ENCODE assay signal across 15 cellular contexts in genomic region chr2:168090366-168091019, GRCh38.
A peak's percentile ranks its signal among the peaks of the same experiment; 100 is the strongest.
DNase-seq lines count a peak whose midpoint lies in the region; ATAC-seq and TF ChIP-seq lines count a peak whose summit lies in the region.
"Had no signal": no experiment of that assay in that cellular context is flagged by ENCODE, and none has a peak within 500 bp of the region (broad histone marks: within the 10 kb centered on the region; RNA-seq: fewer than 3 reads in every experiment).

No MANE protein-coding gene starts in this region.

- H3K79me2 ChIP-seq in SK-N-SH (ENCODE audit: insufficient read depth), result no peaks in the 10 kb centered on the region

- H3K27me3 Mint-ChIP-seq in activated T-helper 17 cell treated with anti-CD3 and anti-CD28 coated beads, Interleukin-2, amount 50 U/mL, for 72 hours, result no peaks in the 10 kb centered on the region
- H3K27me3 Mint-ChIP-seq: activated CD4-positive, alpha-beta memory T cell treated with anti-CD3 and anti-CD28 coated beads, Interleukin-2, amount 10 ng/mL, durations not matched to agents 7 days and 5 days had no signal

- TF ChIP-seq RAD21 in SK-N-SH (IDR thresholded peaks at IDR 0.05; ENCODE audit: low read length), result no peak

- ATAC-seq in GM18873 (IDR thresholded peaks at IDR 0.05; ENCODE audit: low FRiP score, unreplicated experiment) (peak; percentile 70), GM21529 (IDR thresholded peaks at IDR 0.05; ENCODE audit: unreplicated experiment) (peak; percentile 93), HG03108 (IDR thresholded peaks at IDR 0.05; ENCODE audit: unreplicated experiment) (peak; percentile 87)
- ATAC-seq in activated T-helper 17 cell treated with anti-CD3 and anti-CD28 coated beads, Interleukin-2, amount 50 U/mL, for 72 hours (replicated peaks), result peak; percentile 24
- ATAC-seq: GM23338, SK-N-SH treated with all-trans-retinoic acid at 6 μM for 48 hours had no signal

- 91% methylated on average over 8 of the region's 8 CpGs for WGBS in SK-N-SH (ENCODE audit: low lambda C conversion rate)

- no peaks in the 10 kb centered on the region for H3K9me3 Mint-ChIP-seq in activated T-helper 17 cell treated with anti-CD3 and anti-CD28 coated beads, Interleukin-2, amount 50 U/mL, for 72 hours
- H3K9me3 Mint-ChIP-seq: activated CD4-positive, alpha-beta memory T cell treated with anti-CD3 and anti-CD28 coated beads, Interleukin-2, amount 10 ng/mL, durations not matched to agents 7 days and 5 days; GM23338; nephron had no signal

- H2AFZ ChIP-seq in SK-N-SH (ENCODE audit: low read depth), result no peak overlapping the region
- H2AFZ ChIP-seq: GM23338 had no signal

- CTCF ChIA-PET in HEK293T (lab: Yijun Ruan, JAX), result no interaction called here
- CTCF ChIA-PET in SK-N-SH (lab: Yijun Ruan, JAX), result interaction anchor here (1.0 to 1.9 kb wide), 3 partner anchors 26 to 130 kb away, joined by 3 to 4 read pairs (median 3); no protein-coding TSS in a partner anchor

- no peaks in the 10 kb centered on the region for H4K20me1 ChIP-seq in SK-N-SH (ENCODE audit: insufficient read depth)

- H3K9me2 ChIP-seq in SK-N-SH, result no peaks in the 10 kb centered on the region

- no peak overlapping the region for H3K4me3 Mint-ChIP-seq in activated T-helper 17 cell treated with anti-CD3 and anti-CD28 coated beads, Interleukin-2, amount 50 U/mL, for 72 hours
- H3K4me3 Mint-ChIP-seq: activated CD4-positive, alpha-beta memory T cell treated with anti-CD3 and anti-CD28 coated beads, Interleukin-2, amount 10 ng/mL, durations not matched to agents 7 days and 5 days; GM23338; nephron had no signal

- no peaks in the 10 kb centered on the region for H3K4me1 Mint-ChIP-seq in activated T-helper 17 cell treated with anti-CD3 and anti-CD28 coated beads, Interleukin-2, amount 50 U/mL, for 72 hours
- H3K4me1 Mint-ChIP-seq: GM23338 had no signal

- no peaks in the 10 kb centered on the region for H3F3A ChIP-seq in SK-N-SH (replicated peaks; ENCODE audit: insufficient read depth)

- no peaks in the 10 kb centered on the region for H3K9me3 ChIP-seq in SK-N-SH

- H3K4me2 ChIP-seq in SK-N-SH, result no peak overlapping the region
- H3K4me2 ChIP-seq: GM23338, KMS-11 had no signal

- no peak for TF ChIP-seq CTCF in SK-N-SH (IDR thresholded peaks at IDR 0.05)

- no peak for TF ChIP-seq EP300 in SK-N-SH (IDR thresholded peaks at IDR 0.05; ENCODE audit: borderline replicate concordance in 1 of 2, low read depth in 1 of 2, low read length in 1 of 2)

- peaks cover 0 to 2% of the 10 kb centered on the region in 2 experiments for H3K36me3 ChIP-seq in SK-N-SH (replicated peaks in 1 of 2; ENCODE audit: control insufficient read depth in 1 of 2, insufficient read depth in 2 of 2, low read length in 1 of 2)

- no peak overlapping the region for H3K27ac ChIP-seq in SK-N-SH (ENCODE audit: low read depth in 2 of 2, low read length in 1 of 2)
- H3K27ac ChIP-seq: KMS-11 had no signal

- no peaks in the 10 kb centered on the region for H3K36me3 Mint-ChIP-seq in activated T-helper 17 cell treated with anti-CD3 and anti-CD28 coated beads, Interleukin-2, amount 50 U/mL, for 72 hours (ENCODE audit: low read depth)

- POLR2A ChIA-PET in HEK293T (lab: Yijun Ruan, JAX), result no interaction called here
- POLR2A ChIA-PET in SK-N-SH (lab: Yijun Ruan, JAX), result no interaction called here

- H3K9ac ChIP-seq in SK-N-SH, result no peak overlapping the region
- H3K9ac ChIP-seq: KMS-11 had no signal

- no peak for DNase-seq in amniotic stem cell (lab: John Stamatoyannopoulos, UW)
- DNase-seq in cerebellar cortex (ENCODE audit: low spot score), result no peak
- DNase-seq in HEK293T (ENCODE audit: extremely low spot score), result no peak
- no peak for DNase-seq in SK-N-SH
- DNase-seq: activated CD4-positive, alpha-beta memory T cell treated with anti-CD3 and anti-CD28 coated beads, Interleukin-2, amount 10 ng/mL, durations not matched to agents 7 days and 5 days; DMS 273 treated with DMSO at 0.1 percent for 48 hours; NCI-H345 had no signal

- H3K27ac Mint-ChIP-seq in activated T-helper 17 cell treated with anti-CD3 and anti-CD28 coated beads, Interleukin-2, amount 50 U/mL, for 72 hours, result peak overlapping the region; percentile 23
- H3K27ac Mint-ChIP-seq: activated CD4-positive, alpha-beta memory T cell treated with anti-CD3 and anti-CD28 coated beads, Interleukin-2, amount 10 ng/mL, durations not matched to agents 7 days and 5 days; GM23338; nephron had no signal

- H3K4me1 ChIP-seq in SK-N-SH (ENCODE audit: control insufficient read depth in 1 of 2, insufficient read depth in 2 of 2, low read depth in 1 of 2, low read length in 1 of 2), result peaks cover 0 to 4% of the 10 kb centered on the region in 2 experiments; a peak in 2 of 4 replicates

- no peak overlapping the region for H3K4me3 ChIP-seq in SK-N-SH (ENCODE audit: low read depth in 2 of 2, low read length in 1 of 2)
- H3K4me3 ChIP-seq: GM23338 had no signal

- H3K27me3 ChIP-seq in SK-N-SH (ENCODE audit: insufficient read depth), result no peaks in the 10 kb centered on the region

TF ChIP-seq in HEK293T, 16 proteins besides CTCF, POLR2A, EP300 and RAD21:
- TF ChIP-seq CTBP1 (IDR thresholded peaks at IDR 0.05; ENCODE audit: borderline replicate concordance) (no peak), ARNT (IDR thresholded peaks at IDR 0.05) (no peak), FOXA1 (IDR thresholded peaks at IDR 0.05) (no peak), BHLHE40 (IDR thresholded peaks at IDR 0.05; ENCODE audit: borderline replicate concordance) (no peak), SP1 (IDR thresholded peaks at IDR 0.05) (no peak), LEF1 (IDR thresholded peaks at IDR 0.05; ENCODE audit: borderline replicate concordance) (no peak), TARDBP (IDR thresholded peaks at IDR 0.05) (no peak), L3MBTL2 (conservative IDR thresholded peaks at IDR 0.05) (no peak), FOXK2 (IDR thresholded peaks at IDR 0.05) (no peak), PKNOX1 (IDR thresholded peaks at IDR 0.05) (no peak), ZNF384 (IDR thresholded peaks at IDR 0.05) (no peak), HDGF (IDR thresholded peaks at IDR 0.05; ENCODE audit: borderline replicate concordance) (no peak), FOXM1 (IDR thresholded peaks at IDR 0.05; ENCODE audit: borderline replicate concordance) (no peak), ELF4 (IDR thresholded peaks at IDR 0.05) (no peak), SUZ12 (IDR thresholded peaks at IDR 0.05) (no peak), NFRKB (IDR thresholded peaks at IDR 0.05) (no peak)

TF ChIP-seq in SK-N-SH, 30 proteins besides CTCF, POLR2A, EP300 and RAD21:
- TF ChIP-seq PBX3 (IDR thresholded peaks at IDR 0.05), result no peak
- no peak for TF ChIP-seq POLR2AphosphoS5 (IDR thresholded peaks at IDR 0.05; ENCODE audit: low read depth, low read length)
- TF ChIP-seq TAF1 (IDR thresholded peaks at IDR 0.05; ENCODE audit: borderline replicate concordance, low read depth, low read length), result no peak
- TF ChIP-seq ELF1 (IDR thresholded peaks at IDR 0.05), result no peak
- TF ChIP-seq SIN3A (IDR thresholded peaks at IDR 0.05; ENCODE audit: borderline replicate concordance, low read depth, low read length), result no peak
- no peak for TF ChIP-seq TCF12 (IDR thresholded peaks at IDR 0.05)
- no peak for TF ChIP-seq MXI1 (IDR thresholded peaks at IDR 0.05; ENCODE audit: low read depth, low read length)
- no peak for TF ChIP-seq RCOR1 (IDR thresholded peaks at IDR 0.05; ENCODE audit: low read length)
- no peak for TF ChIP-seq NFIC (IDR thresholded peaks at IDR 0.05; ENCODE audit: borderline replicate concordance)
- no peak for TF ChIP-seq TEAD4 (IDR thresholded peaks at IDR 0.05; ENCODE audit: borderline replicate concordance, insufficient read depth)
- no peak for TF ChIP-seq USF2 (IDR thresholded peaks at IDR 0.05; ENCODE audit: borderline replicate concordance, low read depth, low read length)
- no peak for TF ChIP-seq CHD2 (IDR thresholded peaks at IDR 0.05; ENCODE audit: low read length, partially characterized antibody)

Comparison
In these comparisons a context has a peak if more than half of its experiments do, and no peak if none do; other contexts are left out.
1. ATAC-seq: peak in every context shown above with its lines; median percentile 93 in GM21529; 87 in HG03108; 70 in GM18873; 24 in activated T-helper 17 cell treated with anti-CD3 and anti-CD28 coated beads, Interleukin-2, amount 50 U/mL, for 72 hours.